Comparison of ENCODE assay signal across 8 cellular contexts in genomic region chr7:7424151-7424873, GRCh38.
DNase-seq lines count a peak whose midpoint lies in the region; ATAC-seq and TF ChIP-seq lines count a peak whose summit lies in the region.

No MANE protein-coding gene starts in this region.

- TF ChIP-seq CTCF in AG10803 (conservative IDR thresholded peaks at IDR 0.05; ENCODE audit: low read length), result peak; percentile 93
- peak; percentile 85 for TF ChIP-seq CTCF in VCaP (conservative IDR thresholded peaks at IDR 0.05)
- peak; percentile 86 for TF ChIP-seq CTCF in liver (IDR thresholded peaks at IDR 0.05; ENCODE audit: low read depth, low read length, missing input control)

- DNase-seq in AG10803 (ENCODE audit: low read depth) (peak; percentile 62), NCI-H2107 treated with DMSO at 0.1 percent for 48 hours (lab: John Stamatoyannopoulos, UW; ENCODE audit: unreplicated experiment) (peak; percentile 86), dedifferentiated amniotic fluid mesenchymal stem cell (ENCODE audit: extremely low spot score) (peak; percentile 77)
- peak; percentile 43 for DNase-seq in stimulated activated CD4-positive, alpha-beta T cell treated with anti-CD3 and anti-CD28 coated beads, Interleukin-4, amount 100 ng/mL, for 24 hours

- peak overlapping the region in 1 of 2 donors; percentile 52 for H3K9ac ChIP-seq in liver (ENCODE audit: low read depth in 1 of 2, low read length in 2 of 2)

- no peaks in the 10 kb centered on the region for H3K27me3 ChIP-seq in liver (ENCODE audit: control insufficient read depth in 4 of 4, insufficient read depth in 4 of 4, low read length in 3 of 4)

- H3K9me3 ChIP-seq in liver (ENCODE audit: control insufficient read depth in 4 of 4, low read length in 3 of 4), result no peaks in the 10 kb centered on the region

- ATAC-seq in GM18873 (IDR thresholded peaks at IDR 0.05; ENCODE audit: low FRiP score, unreplicated experiment) (peak; percentile 63), HG03135 (IDR thresholded peaks at IDR 0.05; ENCODE audit: unreplicated experiment) (peak; percentile 80)

- TF ChIP-seq RAD21 in liver (IDR thresholded peaks at IDR 0.05), result peak; percentile 98

- peak overlapping the region; percentile 68 for H3K4me3 ChIP-seq in AG10803 (ENCODE audit: low read length)
- peak overlapping the region; percentile 70 to 96 (median 77) for H3K4me3 ChIP-seq in liver (ENCODE audit: low read depth in 1 of 3, low read length in 3 of 3)

- peaks cover 0 to 5% (median 0%) of the 10 kb centered on the region in 4 donors for H3K4me1 ChIP-seq in liver (ENCODE audit: control insufficient read depth in 4 of 4, insufficient read depth in 4 of 4, low read length in 3 of 4)

- H3K27ac ChIP-seq in VCaP (no peak overlapping the region; the same call in 1 of the 2 replicates), liver (ENCODE audit: low read depth in 1 of 2, low read length in 2 of 2) (no peak overlapping the region)

- H3K36me3 ChIP-seq in liver (ENCODE audit: control insufficient read depth in 4 of 4, insufficient read depth in 3 of 4, low read depth in 1 of 4, low read length in 3 of 4), result no peaks in the 10 kb centered on the region

- WGBS in liver, result 28% methylated on average over 14 of the region's 14 CpGs

TF ChIP-seq in liver, 16 proteins besides CTCF, POLR2A, EP300 and RAD21:
- TF ChIP-seq ZBTB33 (IDR thresholded peaks at IDR 0.05) (no peak), YY1 (IDR thresholded peaks at IDR 0.05) (peak; percentile 69)
